In the genomic region with DNA sequence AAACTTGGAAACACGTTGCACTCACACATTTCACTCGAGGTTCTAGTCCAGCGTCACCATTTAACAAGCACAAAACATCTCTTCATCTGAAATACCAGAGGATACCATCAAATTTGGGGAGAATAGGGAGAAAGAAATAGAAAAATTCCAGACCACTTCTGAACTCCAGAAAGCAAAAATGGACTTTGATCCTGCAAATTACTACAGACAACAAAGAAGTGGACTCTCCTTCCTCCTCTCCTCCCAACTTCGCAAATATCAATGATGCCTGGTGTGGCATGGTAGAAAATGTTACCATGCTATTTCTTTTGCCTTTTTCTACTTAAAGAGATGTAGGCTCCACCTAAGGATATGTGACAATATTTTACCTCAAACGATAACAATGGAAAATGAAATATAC, we compare ENCODE assay signal across 25 cellular contexts. TPM values are rescaled to one million over a fixed set of nuclear protein-coding genes. Genes with fewer than 3 reads are reported as not detected.
A peak's percentile ranks its signal among the peaks of the same experiment; 100 is the strongest.
DNase-seq lines count a peak whose midpoint lies in the region; ATAC-seq, FAIRE-seq and TF ChIP-seq lines count a peak whose summit lies in the region.
"Had no signal": no experiment of that assay in that cellular context is flagged by ENCODE, and none has a peak within 500 bp of the region (broad histone marks: within the 10 kb centered on the region; RNA-seq: fewer than 3 reads in every experiment).

No MANE protein-coding gene starts in this region.

- no peak for TF ChIP-seq EP300 in GM12878 (IDR thresholded peaks at IDR 0.05; ENCODE audit: borderline replicate concordance in 1 of 2, control insufficient read depth in 1 of 2, low read depth in 2 of 2, low read length in 2 of 2)

- peaks cover 50 to 96% (median 87%) of the 10 kb centered on the region in 10 experiments for H3K4me1 ChIP-seq in BLaER1 treated with 17β-estradiol and CSF1 and Interleukin-3, amounts not matched to agents 10 nM and 100 nM
- no peaks in the 10 kb centered on the region; the same call in none of the 2 replicates for H3K4me1 ChIP-seq in GM12878 (ENCODE audit: control insufficient read depth, insufficient read depth, low read length)
- H3K4me1 ChIP-seq in small intestine (ENCODE audit: control insufficient read depth in 2 of 2, insufficient read depth in 1 of 2, low read depth in 1 of 2, low read length in 1 of 2): no peaks in the 10 kb centered on the region
- H3K4me1 ChIP-seq: BE2C, HAP-1 had no signal

- no peak for DNase-seq in activated naive CD4-positive, alpha-beta T cell treated with Interleukin-2 at 50 U/mL for 16 hours
- DNase-seq in GM12878 (ENCODE audit: low read depth, low spot score) (no peak), small intestine (peak; percentile 24), midbrain (lab: John Stamatoyannopoulos, UW) (no peak), NCI-H2196 treated with DMSO at 0.1 percent for 48 hours (lab: John Stamatoyannopoulos, UW; ENCODE audit: unreplicated experiment) (no peak)
- DNase-seq: ACHN; AML-193; BE2C; Caco-2; CD4-positive, CD25-positive, alpha-beta regulatory T cell; CD8-positive, alpha-beta T cell; DMS153; DND-41; GOT3; HFFc6 had no signal

- in situ Hi-C loops in GM12878 (cut with MboI): loop anchor here (10.0 kb wide), 1 partner anchor 836 kb away; no protein-coding TSS in a partner anchor

- H3K9me3 Mint-ChIP-seq in activated naive CD4-positive, alpha-beta T cell treated with anti-CD3 and anti-CD28 coated beads, Interleukin-2, amount 50 U/mL, for 24 hours: no peaks in the 10 kb centered on the region
- H3K9me3 Mint-ChIP-seq: CD4-positive, CD25-positive, alpha-beta regulatory T cell; CD8-positive, alpha-beta T cell; HFFc6 had no signal

- H2AFZ ChIP-seq in GM12878 (ENCODE audit: control insufficient read depth, low read depth, low read length): no peak overlapping the region

- peaks cover 8% of the 10 kb centered on the region for H3K36me3 Mint-ChIP-seq in activated naive CD4-positive, alpha-beta T cell treated with anti-CD3 and anti-CD28 coated beads, Interleukin-2, amount 50 U/mL, for 24 hours

- SMC1A ChIA-PET in GM12878 (lab: Charles Lee; ENCODE audit: uncharacterized antibody, unreplicated experiment): interaction anchor here (2.0 kb wide), 1 partner anchor 33 kb away, joined by 4 read pairs; no protein-coding TSS in a partner anchor

- peak overlapping the region; percentile 35 for H3K27ac Mint-ChIP-seq in activated naive CD4-positive, alpha-beta T cell treated with anti-CD3 and anti-CD28 coated beads, Interleukin-2, amount 50 U/mL, for 24 hours
- H3K27ac Mint-ChIP-seq: CD8-positive, alpha-beta T cell; HFFc6 had no signal

- peaks cover 87% of the 10 kb centered on the region for H3K4me1 Mint-ChIP-seq in activated naive CD4-positive, alpha-beta T cell treated with anti-CD3 and anti-CD28 coated beads, Interleukin-2, amount 50 U/mL, for 24 hours

- WGBS in GM12878 (ENCODE audit: insufficient coverage, insufficient replicate concordance, low lambda C conversion rate, missing lambda C conversion rate): 92% methylated on average over 5 of the region's 5 CpGs
- WGBS in small intestine, 3 donors: 81 to 91% (median 87%) methylated on average over 5 of the region's 5 CpGs

- H3K9me3 ChIP-seq in BLaER1 treated with 17β-estradiol and CSF1 and Interleukin-3, amounts not matched to agents 10 nM and 100 nM (replicated peaks in 1 of 11): no peaks in the 10 kb centered on the region
- H3K9me3 ChIP-seq in GM12878 (replicated peaks; ENCODE audit: control insufficient read depth, insufficient read depth, low read length) (no peaks in the 10 kb centered on the region), small intestine (ENCODE audit: control insufficient read depth, low read depth) (no peaks in the 10 kb centered on the region)
- H3K9me3 ChIP-seq: BE2C, Caco-2, HAP-1 had no signal

- peaks cover 0 to 39% (median 23%) of the 10 kb centered on the region in 11 experiments; a peak in 19 of 22 replicates for H3K36me3 ChIP-seq in BLaER1 treated with 17β-estradiol and CSF1 and Interleukin-3, amounts not matched to agents 10 nM and 100 nM
- H3K36me3 ChIP-seq in GM12878 (ENCODE audit: control insufficient read depth in 2 of 2, insufficient read depth in 2 of 2, low read length in 1 of 2) (peaks cover 0 to 1% of the 10 kb centered on the region in 2 experiments; a peak in 2 of 4 replicates), small intestine (ENCODE audit: control insufficient read depth in 2 of 2, insufficient read depth in 2 of 2, low read length in 2 of 2) (no peaks in the 10 kb centered on the region)
- H3K36me3 ChIP-seq: BE2C, HAP-1 had no signal

- intact Hi-C loops in GM12878 (cut with micrococcal nuclease; ENCODE audit: unreplicated experiment): no loop called here

- peak overlapping the region in 8 of 11 experiments; percentile 35 to 83 (median 71); a peak in 9 of 22 replicates for H3K4me2 ChIP-seq in BLaER1 treated with 17β-estradiol and CSF1 and Interleukin-3, amounts not matched to agents 10 nM and 100 nM
- no peak overlapping the region for H3K4me2 ChIP-seq in GM12878 (ENCODE audit: control insufficient read depth, insufficient read depth)

- H3K27ac ChIP-seq in BLaER1 treated with 17β-estradiol and CSF1 and Interleukin-3, amounts not matched to agents 10 nM and 100 nM: no peak overlapping the region
- H3K27ac ChIP-seq in GM12878 (ENCODE audit: control insufficient read depth, insufficient read depth) (no peak overlapping the region), small intestine (ENCODE audit: low read depth in 1 of 2, low read length in 1 of 2) (no peak overlapping the region)
- H3K27ac ChIP-seq: 22Rv1, C4-2B had no signal

- POLR2A ChIA-PET in GM12878 (lab: Charles Lee): interaction anchor here (2.2 kb wide), 1 partner anchor 12 kb away, joined by 6 read pairs; no protein-coding TSS in a partner anchor

- no peak overlapping the region for H3K9ac ChIP-seq in BLaER1 treated with 17β-estradiol and CSF1 and Interleukin-3, amounts not matched to agents 10 nM and 100 nM
- no peak overlapping the region for H3K9ac ChIP-seq in GM12878 (ENCODE audit: control insufficient read depth, insufficient read depth, low read length)

- TF ChIP-seq POLR2A in GM12878 (IDR thresholded peaks at IDR 0.05; ENCODE audit: low read depth, low read length): no peak

- H3K27me3 ChIP-seq in BLaER1 treated with 17β-estradiol and CSF1 and Interleukin-3, amounts not matched to agents 10 nM and 100 nM: no peaks in the 10 kb centered on the region
- H3K27me3 ChIP-seq in GM12878 (replicated peaks in 1 of 2; ENCODE audit: control insufficient read depth in 2 of 2, insufficient read depth in 2 of 2, low read length in 1 of 2): no peaks in the 10 kb centered on the region
- no peaks in the 10 kb centered on the region for H3K27me3 ChIP-seq in small intestine (ENCODE audit: control insufficient read depth in 2 of 2, insufficient read depth in 2 of 2, low read length in 2 of 2)
- H3K27me3 ChIP-seq: BE2C had no signal

- H3K79me2 ChIP-seq in GM12878 (ENCODE audit: control insufficient read depth, insufficient read depth, low read length): peaks cover 30% of the 10 kb centered on the region

- no peak for TF ChIP-seq CTCF in GM12878 (IDR thresholded peaks at IDR 0.05 in 2 of 3, conservative IDR thresholded peaks at IDR 0.05 in 1 of 3; ENCODE audit: control insufficient read depth in 2 of 3, extremely low read depth in 1 of 3, insufficient read depth in 1 of 3, low read depth in 3 of 3, low read length in 3 of 3)

- H3K27me3 Mint-ChIP-seq in activated naive CD4-positive, alpha-beta T cell treated with anti-CD3 and anti-CD28 coated beads, Interleukin-2, amount 50 U/mL, for 24 hours: no peaks in the 10 kb centered on the region
- H3K27me3 Mint-ChIP-seq: CD4-positive, CD25-positive, alpha-beta regulatory T cell had no signal

- no peak for TF ChIP-seq RAD21 in GM12878 (IDR thresholded peaks at IDR 0.05; ENCODE audit: insufficient read depth, low read depth, low read length)

- RAD21 ChIA-PET in GM12878 (lab: Charles Lee; ENCODE audit: unreplicated experiment): no interaction called here

- CTCF ChIA-PET in GM12878 (lab: Yijun Ruan, JAX): no interaction called here

- H3K4me3 ChIP-seq in BLaER1 treated with 17β-estradiol and CSF1 and Interleukin-3, amounts not matched to agents 10 nM and 100 nM: no peak overlapping the region
- no peak overlapping the region for H3K4me3 ChIP-seq in GM12878
- H3K4me3 ChIP-seq in small intestine (ENCODE audit: low read depth in 1 of 2, low read length in 2 of 2): no peak overlapping the region
- H3K4me3 ChIP-seq: HAP-1 had no signal

- no TSS peak for BruUV-seq in GM12878 (replicated peaks; lab: Mats Ljungman, UMichigan)

- H3K4me3 Mint-ChIP-seq in activated naive CD4-positive, alpha-beta T cell treated with anti-CD3 and anti-CD28 coated beads, Interleukin-2, amount 50 U/mL, for 24 hours: no peak overlapping the region
- H3K4me3 Mint-ChIP-seq: CD8-positive, alpha-beta T cell; HFFc6 had no signal

- FAIRE-seq in GM12878 (lab: Jason Lieb, UNC): peak; percentile 44
- no peak for FAIRE-seq in small intestine (lab: Jason Lieb, UNC)
- FAIRE-seq: A204.1, G401.6, GM19239, H54 had no signal

- no peak for ATAC-seq in GM12878
- ATAC-seq in GM19395 (IDR thresholded peaks at IDR 0.05; ENCODE audit: unreplicated experiment): no peak
- ATAC-seq: CD8-positive, alpha-beta T cell had no signal

- H4K20me1 ChIP-seq in BLaER1 treated with 17β-estradiol and CSF1 and Interleukin-3, amounts not matched to agents 10 nM and 100 nM: peaks cover 0 to 97% (median 85%) of the 10 kb centered on the region in 11 experiments; a peak in 20 of 22 replicates
- no peaks in the 10 kb centered on the region for H4K20me1 ChIP-seq in GM12878 (ENCODE audit: control insufficient read depth, insufficient read depth)

TF ChIP-seq in GM12878, 131 proteins besides CTCF, POLR2A, EP300 and RAD21 (continues in another document):
- no peak for TF ChIP-seq BRCA1 (IDR thresholded peaks at IDR 0.05; ENCODE audit: low read depth, low read length)

RNA-seq across cellular contexts. Expression of a gene that starts 13.5 kb away (rescaled TPM):
- 59.8 and 62.8 TPM in 2 replicates for total RNA-seq in GM12878 (2013; cell fraction: nucleolus; rRNA removed)
- total RNA-seq in GM12878 (2014; rRNA removed) (14.6 and 18.0 TPM in 2 replicates), GM12878 (2014; rRNA removed; fragmentation: Illumina TruSeq; extraction: Trizol) (13.2 and 13.6 TPM in 2 replicates), GM12878 (2021) (22.9 and 25.4 TPM in 2 replicates)
- 10.8 TPM for polyA plus RNA-seq in GM12878 (2011; ENCODE audit: low read depth)
- polyA plus RNA-seq in GM12878 (2011; rRNA removed) (18.4 and 24.0 TPM in 2 replicates), GM12878 (2014; fragmentation: Illumina TruSeq; extraction: Trizol) (25.4 and 33.4 TPM in 2 replicates), GM12878 (2014; fragmentation: Nextera tagmentation; extraction: Ambion mirVana) (10 to 100 TPM in 1 of 2 experiments, 1 to 10 TPM in 1; 6.0 to 10.5 TPM), GM12878 (2014; rRNA removed) (21.2 and 25.2 TPM in 2 replicates), GM12878 (2016; fragmentation: Nextera tagmentation; extraction: Ambion mirVana) (10 to 100 TPM; 24.0 to 24.9 TPM), small intestine (10 to 100 TPM in 1 of 3 donors, 1 to 10 TPM in 2; 5.1 to 16.3 (median 5.6) TPM)
- polyA plus RNA-seq in GM12878 (2011; cell fraction: cytosol; rRNA removed): 17.3 and 24.1 TPM in 2 replicates
- polyA plus RNA-seq in GM12878 (2011; cell fraction: nucleus; rRNA removed): 32.5 and 36.5 TPM in 2 replicates
- polyA plus RNA-seq in GM12878 (2012): 15.7 and 17.2 TPM in 2 replicates
- polyA minus RNA-seq in GM12878 (2011; rRNA and poly(A)+ RNA removed): 35.3 and 52.3 TPM in 2 replicates
- polyA minus RNA-seq in GM12878 (2011; cell fraction: cytosol; rRNA and poly(A)+ RNA removed): 10.4 and 13.9 TPM in 2 replicates
- polyA minus RNA-seq in GM12878 (2011; cell fraction: nucleus; rRNA and poly(A)+ RNA removed): 27.9 and 39.3 TPM in 2 replicates
